Comparison of ENCODE assay signal across 35 cellular contexts in the genomic region with DNA sequence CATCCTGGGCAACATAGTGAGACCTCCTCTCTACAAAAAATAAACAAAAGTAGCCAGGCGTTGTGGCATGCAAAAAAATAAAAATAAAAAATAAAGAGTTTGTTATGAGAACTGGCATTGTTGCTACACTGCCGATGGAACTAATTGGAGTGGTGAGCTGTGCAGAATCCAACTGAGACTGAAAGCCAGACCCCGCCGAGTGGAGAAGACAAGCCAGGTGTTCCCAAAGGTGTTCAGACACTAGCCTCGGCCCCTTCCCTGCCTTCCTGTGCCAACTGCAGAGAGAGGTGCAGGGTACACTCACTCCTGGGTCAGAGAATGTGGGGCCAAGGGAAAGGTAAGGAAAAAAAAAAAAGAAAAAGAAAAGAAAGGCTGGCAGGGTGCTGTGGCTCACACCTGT. TPM values are rescaled to one million over a fixed set of nuclear protein-coding genes. Genes with fewer than 3 reads are reported as not detected.
"Had no signal": no experiment of that assay in that cellular context is flagged by ENCODE, and none has a peak within 500 bp of the region (broad histone marks: within the 10 kb centered on the region; RNA-seq: fewer than 3 reads in every experiment).

No MANE protein-coding gene starts in this region.

- ATAC-seq: activated CD4-positive, alpha-beta T cell treated with anti-CD3 and anti-CD28 coated beads for 36 hours; activated CD8-positive, alpha-beta memory T cell treated with anti-CD3 and anti-CD28 coated beads, Interleukin-2, amount 10 ng/mL, durations not matched to agents 7 days and 5 days; activated CD8-positive, alpha-beta T cell treated with anti-CD3 and anti-CD28 coated beads, Interleukin-2, amount 10 ng/mL, durations not matched to agents 7 days and 5 days; activated naive CD8-positive, alpha-beta T cell treated with anti-CD3 and anti-CD28 coated beads, Interleukin-2, amount 50 U/mL, for 24 hours; body of pancreas; gastroesophageal sphincter; T-helper 17 cell had no signal

- H3K4me3 Mint-ChIP-seq: activated CD4-positive, alpha-beta memory T cell treated with anti-CD3 and anti-CD28 coated beads for 36 hours; activated CD4-positive, alpha-beta T cell treated with anti-CD3 and anti-CD28 coated beads for 36 hours; activated CD4-positive, alpha-beta T cell treated with anti-CD3 and anti-CD28 coated beads, Interleukin-2, amount 10 ng/mL, durations not matched to agents 24 days and 14 days; activated CD8-positive, alpha-beta memory T cell treated with anti-CD3 and anti-CD28 coated beads, Interleukin-2, amount 10 ng/mL, durations not matched to agents 7 days and 5 days; activated CD8-positive, alpha-beta T cell treated with anti-CD3 and anti-CD28 coated beads, Interleukin-2, amount 10 ng/mL, durations not matched to agents 7 days and 5 days; activated naive CD4-positive, alpha-beta T cell treated with anti-CD3 and anti-CD28 coated beads for 36 hours; activated naive CD4-positive, alpha-beta T cell treated with anti-CD3 and anti-CD28 coated beads, Interleukin-2, amount 50 U/mL, for 24 hours; activated naive CD8-positive, alpha-beta T cell treated with anti-CD3 and anti-CD28 coated beads for 36 hours; activated naive CD8-positive, alpha-beta T cell treated with anti-CD3 and anti-CD28 coated beads, Interleukin-2, amount 50 U/mL, for 24 hours; activated T-helper 1 cell treated with anti-CD3 and anti-CD28 coated beads, Interleukin-12 subunit alpha, Interleukin-12 subunit beta, Interleukin-2, Interleukin-4 antibody, amounts not matched to agents 30 ng/mL and 10 ng/mL and 1 ng/mL, durations not matched to agents 14 hours and 24 hours and 36 hours; T-helper 17 cell; T-helper 2 cell treated with Interferon-gamma antibody and Interleukin-4, amounts not matched to agents 5 μg/mL and 100 μg/mL, for 36 hours had no signal

- H3K9me3 Mint-ChIP-seq: activated CD4-positive, alpha-beta memory T cell treated with anti-CD3 and anti-CD28 coated beads for 36 hours; activated CD4-positive, alpha-beta T cell treated with anti-CD3 and anti-CD28 coated beads, Interleukin-2, amount 10 ng/mL, durations not matched to agents 24 days and 14 days; activated naive CD4-positive, alpha-beta T cell treated with anti-CD3 and anti-CD28 coated beads for 36 hours; activated naive CD4-positive, alpha-beta T cell treated with anti-CD3 and anti-CD28 coated beads, Interleukin-2, amount 50 U/mL, for 24 hours; activated naive CD8-positive, alpha-beta T cell treated with anti-CD3 and anti-CD28 coated beads for 36 hours; activated naive CD8-positive, alpha-beta T cell treated with anti-CD3 and anti-CD28 coated beads, Interleukin-2, amount 50 U/mL, for 24 hours; activated T-helper 1 cell treated with anti-CD3 and anti-CD28 coated beads, Interleukin-12 subunit alpha, Interleukin-12 subunit beta, Interleukin-2, Interleukin-4 antibody, amounts not matched to agents 30 ng/mL and 10 ng/mL and 1 ng/mL, durations not matched to agents 14 hours and 24 hours and 36 hours; activated T-helper 2 cell treated with anti-CD3 and anti-CD28 coated beads, Interferon-gamma antibody, Interleukin-2, Interleukin-4, amounts not matched to agents 10 μg/mL and 5 μg/mL and 100 μg/mL, durations not matched to agents 14 hours and 24 hours and 36 hours; T-helper 2 cell treated with Interferon-gamma antibody and Interleukin-4, amounts not matched to agents 5 μg/mL and 100 μg/mL, for 36 hours had no signal

- H3K27me3 ChIP-seq: adrenal gland, body of pancreas, esophagus squamous epithelium, gastroesophageal sphincter had no signal

- H3K4me1 ChIP-seq: adrenal gland had no signal

- DNase-seq: activated CD4-positive, alpha-beta memory T cell treated with anti-CD3 and anti-CD28 coated beads for 36 hours; activated CD4-positive, alpha-beta T cell treated with anti-CD3 and anti-CD28 coated beads for 36 hours; activated CD4-positive, alpha-beta T cell treated with anti-CD3 and anti-CD28 coated beads, Interleukin-2, amount 10 ng/mL, durations not matched to agents 24 days and 14 days; activated CD4-positive, CD25-positive, alpha-beta regulatory T cell; activated CD4-positive, CD25-positive, alpha-beta regulatory T cell treated with anti-CD3 and anti-CD28 coated beads, Interleukin-2, amount 50 U/mL, for 72 hours; activated CD8-positive, alpha-beta memory T cell treated with anti-CD3 and anti-CD28 coated beads, Interleukin-2, amount 10 ng/mL, durations not matched to agents 7 days and 5 days; activated CD8-positive, alpha-beta memory T cell treated with anti-CD3 and anti-CD28 coated beads, Interleukin-2, amount 50 U/mL, for 4 hours; activated CD8-positive, alpha-beta T cell treated with anti-CD3 and anti-CD28 coated beads, Interleukin-2, amount 10 ng/mL, durations not matched to agents 7 days and 5 days; activated effector memory CD4-positive, alpha-beta T cell treated with anti-CD3 and anti-CD28 coated beads, Interleukin-2, amount 50 U/mL, for 16 hours; activated naive CD4-positive, alpha-beta T cell treated with anti-CD3 and anti-CD28 coated beads for 36 hours; activated naive CD8-positive, alpha-beta T cell treated with anti-CD3 and anti-CD28 coated beads for 36 hours; activated naive CD8-positive, alpha-beta T cell treated with anti-CD3 and anti-CD28 coated beads, Interleukin-2, amount 50 U/mL, for 24 hours; activated T-cell treated with anti-CD3 and anti-CD28 coated beads, Interleukin-2, amount 50 U/mL, for 1 hour; activated T-cell treated with anti-CD3 and anti-CD28 coated beads, Interleukin-2, amount 50 U/mL, for 48 hours; adrenal gland; amygdala; body of pancreas; caudate nucleus; cortex of kidney; dermis blood vessel endothelial cell; effector CD4-positive, alpha-beta T cell; esophagus squamous epithelium; foreskin melanocyte; T-helper 1 cell; T-helper 17 cell; T1000 had no signal

- H3K36me3 ChIP-seq: adrenal gland, esophagus squamous epithelium had no signal

- H3K4me3 ChIP-seq: adrenal gland, body of pancreas, esophagus squamous epithelium, gastroesophageal sphincter had no signal

- H3K36me3 Mint-ChIP-seq: activated CD4-positive, alpha-beta memory T cell treated with anti-CD3 and anti-CD28 coated beads for 36 hours; activated CD8-positive, alpha-beta memory T cell treated with anti-CD3 and anti-CD28 coated beads, Interleukin-2, amount 10 ng/mL, durations not matched to agents 7 days and 5 days; activated naive CD4-positive, alpha-beta T cell treated with anti-CD3 and anti-CD28 coated beads, Interleukin-2, amount 50 U/mL, for 24 hours; activated naive CD8-positive, alpha-beta T cell treated with anti-CD3 and anti-CD28 coated beads for 36 hours had no signal

- H3K27ac ChIP-seq: adrenal gland, body of pancreas, epithelial cell of prostate, gastroesophageal sphincter had no signal

- H3K27me3 Mint-ChIP-seq: activated naive CD4-positive, alpha-beta T cell treated with anti-CD3 and anti-CD28 coated beads, Interleukin-2, amount 50 U/mL, for 24 hours had no signal

- H3K4me1 Mint-ChIP-seq: activated naive CD4-positive, alpha-beta T cell treated with anti-CD3 and anti-CD28 coated beads, Interleukin-2, amount 50 U/mL, for 24 hours had no signal

- H3K9me3 ChIP-seq: adrenal gland, body of pancreas, esophagus squamous epithelium, gastroesophageal sphincter had no signal

- H3K27ac Mint-ChIP-seq: activated CD4-positive, alpha-beta memory T cell treated with anti-CD3 and anti-CD28 coated beads for 36 hours; activated CD4-positive, alpha-beta T cell treated with anti-CD3 and anti-CD28 coated beads for 36 hours; activated CD4-positive, alpha-beta T cell treated with anti-CD3 and anti-CD28 coated beads, Interleukin-2, amount 10 ng/mL, durations not matched to agents 24 days and 14 days; activated CD8-positive, alpha-beta memory T cell treated with anti-CD3 and anti-CD28 coated beads, Interleukin-2, amount 10 ng/mL, durations not matched to agents 7 days and 5 days; activated CD8-positive, alpha-beta T cell treated with anti-CD3 and anti-CD28 coated beads, Interleukin-2, amount 10 ng/mL, durations not matched to agents 7 days and 5 days; activated naive CD4-positive, alpha-beta T cell treated with anti-CD3 and anti-CD28 coated beads for 36 hours; activated naive CD4-positive, alpha-beta T cell treated with anti-CD3 and anti-CD28 coated beads, Interleukin-2, amount 50 U/mL, for 24 hours; activated naive CD8-positive, alpha-beta T cell treated with anti-CD3 and anti-CD28 coated beads for 36 hours; activated naive CD8-positive, alpha-beta T cell treated with anti-CD3 and anti-CD28 coated beads, Interleukin-2, amount 50 U/mL, for 24 hours; activated T-helper 1 cell treated with anti-CD3 and anti-CD28 coated beads, Interleukin-12 subunit alpha, Interleukin-12 subunit beta, Interleukin-2, Interleukin-4 antibody, amounts not matched to agents 30 ng/mL and 10 ng/mL and 1 ng/mL, durations not matched to agents 14 hours and 24 hours and 36 hours; activated T-helper 2 cell treated with anti-CD3 and anti-CD28 coated beads, Interferon-gamma antibody, Interleukin-2, Interleukin-4, amounts not matched to agents 10 μg/mL and 5 μg/mL and 100 μg/mL, durations not matched to agents 14 hours and 24 hours and 36 hours; T-helper 17 cell; T-helper 2 cell treated with Interferon-gamma antibody and Interleukin-4, amounts not matched to agents 5 μg/mL and 100 μg/mL, for 36 hours had no signal

RNA-seq across cellular contexts. Expression of a gene that starts 37.7 kb away (rescaled TPM):
- polyA plus RNA-seq: endothelial cell of umbilical vein, esophagus, fibroblast of lung had no signal
